ENCODE assay signal across 8 cellular contexts in genomic region chr12:66188584-66189475, GRCh38. TPM values are rescaled to one million over a fixed set of nuclear protein-coding genes. Genes with fewer than 3 reads are reported as not detected.
DNase-seq lines count a peak whose midpoint lies in the region; ATAC-seq and TF ChIP-seq lines count a peak whose summit lies in the region.

IRAK3 (plus strand) TSS chr12:66189214; CDS start chr12:66189300, 86 bp downstream.

- H3K4me3 ChIP-seq in SJCRH30 (peak within 1 kb of the TSS; percentile 70), body of pancreas (peak within 1 kb of the TSS in 1 of 2 donors; percentile 8), iPS-18c (ENCODE audit: insufficient read depth, low read depth, low read length) (peak within 1 kb of the TSS; percentile 58), skin epidermis (peak within 1 kb of the TSS; percentile 28 to 61 (median 45))

- H3K36me3 ChIP-seq in SJCRH30 (peaks cover 14% of the 10 kb centered on the region), body of pancreas (replicated peaks in 1 of 2; ENCODE audit: insufficient read depth in 1 of 2, low read depth in 2 of 2) (no peaks in the 10 kb centered on the region)

- H3K27ac ChIP-seq in SJCRH30 (peak within 1 kb of the TSS; percentile 91), body of pancreas (peak within 1 kb of the TSS; percentile 37 to 79 (median 60)), skin epidermis (peak within 1 kb of the TSS; percentile 36 to 92 (median 84))

- 19 to 60% methylated on average over 24 to 76 of the region's 78 CpGs for WGBS in body of pancreas, 2 donors

- intact Hi-C loops in body of pancreas (cut with DNase I), result no loop called here

- no peak for TF ChIP-seq CTCF in body of pancreas (IDR thresholded peaks at IDR 0.05)

- no peaks in the 10 kb centered on the region for H3K27me3 ChIP-seq in SJCRH30
- peaks cover 0 to 4% of the 10 kb centered on the region in 2 donors for H3K27me3 ChIP-seq in body of pancreas

- DNase-seq in AG08395 (ENCODE audit: low spot score) (peak; percentile 50), SJCRH30 (peak; percentile 77 to 78), body of pancreas (peak; percentile 51 to 84 (median 68)), cortex of kidney (lab: John Stamatoyannopoulos, UW) (no peak)

- H3K4me1 ChIP-seq in SJCRH30 (peaks cover 6% of the 10 kb centered on the region; the same call in 1 of the 2 replicates), body of pancreas (peaks cover 5% of the 10 kb centered on the region)

- H3K9me3 ChIP-seq in SJCRH30 (replicated peaks) (peaks cover 5% of the 10 kb centered on the region; the same call in 1 of the 2 replicates), body of pancreas (no peaks in the 10 kb centered on the region), iPS-18c (ENCODE audit: control insufficient read depth, insufficient read depth, low read length) (peaks cover 2% of the 10 kb centered on the region)

- TF ChIP-seq POLR2A in body of pancreas (IDR thresholded peaks at IDR 0.05), result peak; percentile 18 to 72 (median 51)

- ATAC-seq in GM18517 (IDR thresholded peaks at IDR 0.05; ENCODE audit: unreplicated experiment) (peak; percentile 59), HG02981 (IDR thresholded peaks at IDR 0.05; ENCODE audit: unreplicated experiment) (peak; percentile 68), body of pancreas (peak; percentile 79)

RNA-seq across cellular contexts. Expression of gene IRAK3, which starts in this region (rescaled TPM):
- 49.8 and 57.3 TPM in 2 replicates for total RNA-seq in SJCRH30 (2014; rRNA removed; shearing (Covaris generic))
- total RNA-seq in body of pancreas, result 1 to 10 TPM; 6.2 to 6.3 TPM
